Comparison of ENCODE assay signal across 8 cellular contexts in the genomic region with DNA sequence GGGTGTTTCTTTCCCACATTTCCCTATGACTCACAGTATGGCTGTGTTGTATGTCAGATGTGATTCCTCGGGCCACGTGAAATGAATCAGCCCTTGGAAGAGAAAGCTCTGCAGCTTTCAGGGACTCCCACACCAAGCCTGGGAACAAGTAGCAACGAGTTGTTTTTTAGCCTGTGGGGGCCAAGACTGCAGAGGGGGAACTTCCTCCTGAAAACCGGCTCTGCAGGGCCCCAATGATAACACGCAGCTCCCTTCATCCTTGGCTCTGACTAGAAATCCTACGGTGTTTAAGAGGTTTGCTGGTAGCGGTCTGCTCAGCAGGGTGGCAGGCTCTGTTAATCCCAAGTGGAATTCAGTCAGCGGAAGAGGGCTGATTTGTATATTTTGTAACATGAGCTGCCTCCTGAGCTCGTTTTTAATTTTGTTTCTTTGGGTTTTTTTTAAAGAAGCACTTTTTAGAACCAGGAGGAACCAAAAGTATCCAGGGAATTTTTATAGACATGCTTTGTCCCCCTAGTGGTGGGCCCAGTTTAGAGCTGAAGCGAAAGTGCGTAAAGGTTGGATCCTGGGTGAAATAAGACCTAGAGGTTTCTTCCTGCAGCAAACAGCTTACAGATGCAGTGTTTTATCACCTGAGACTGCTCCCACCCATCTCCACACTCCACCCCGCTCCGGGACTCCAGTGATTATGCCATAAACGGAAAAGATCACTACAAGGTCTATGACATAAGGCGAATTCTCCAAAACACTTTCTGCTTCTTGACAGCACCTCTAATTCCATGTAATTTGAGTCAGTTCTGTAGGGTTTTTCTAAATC. TPM values are rescaled to one million over a fixed set of nuclear protein-coding genes. Genes with fewer than 3 reads are reported as not detected.
DNase-seq lines count a peak whose midpoint lies in the region; ATAC-seq, FAIRE-seq and TF ChIP-seq lines count a peak whose summit lies in the region.

No MANE protein-coding gene starts in this region.

- H3K27me3 ChIP-seq in pancreas: no peaks in the 10 kb centered on the region

- FAIRE-seq in pancreas (lab: Jason Lieb, UNC): no peak

- 31 to 33% methylated on average over 15 of the region's 15 CpGs for WGBS in pancreas, 2 donors

- ATAC-seq in pancreas: peak; percentile 76 to 92 (median 86)
- ATAC-seq in GM21529 (IDR thresholded peaks at IDR 0.05; ENCODE audit: unreplicated experiment): no peak
- ATAC-seq in GM18873 (IDR thresholded peaks at IDR 0.05; ENCODE audit: low FRiP score, unreplicated experiment): no peak

- intact Hi-C loops in pancreas (cut with DNase I): no loop called here

- H3K4me3 ChIP-seq in pancreas: peak overlapping the region in 2 of 4 donors; percentile 3 to 15

- peak; percentile 25 to 52 (median 39) for TF ChIP-seq CTCF in pancreas (IDR thresholded peaks at IDR 0.05)

- peak overlapping the region in 2 of 4 donors; percentile 16 to 38 for H3K27ac ChIP-seq in pancreas

- H3K4me1 ChIP-seq in pancreas: no peaks in the 10 kb centered on the region

- DNase-seq in COR-L47 (lab: John Stamatoyannopoulos, UW) (peak; percentile 21), HuH-7 (ENCODE audit: low spot score) (peak; percentile 32), T1000 (lab: John Stamatoyannopoulos, UW) (peak; percentile 81), globus pallidus (ENCODE audit: low spot score) (peak; percentile 17), pancreas (peak in 3 of 6 donors; percentile 22 to 57 (median 43))
- no peak for DNase-seq in NK-92 treated with Interleukin-12 subunit alpha and Interleukin-12 subunit beta, amount 100 ng/mL, for 24 hours (lab: John Stamatoyannopoulos, UW)

- H3K36me3 ChIP-seq in pancreas: no peaks in the 10 kb centered on the region

- no peaks in the 10 kb centered on the region for H3K9me3 ChIP-seq in pancreas

RNA-seq across cellular contexts. Expression of gene LAMC2, which starts 48.8 kb away (rescaled TPM):
- 10 to 100 TPM in 2 of 6 donors, 1 to 10 TPM in 4; 1.3 to 31.2 (median 2.2) TPM for total RNA-seq in pancreas
- polyA plus RNA-seq in pancreas: 1 to 10 TPM; 1.8 to 2.7 TPM

Comparison
In these comparisons a context has a peak if more than half of its experiments do, and no peak if none do; other contexts are left out.
1. ATAC-seq: peak in pancreas (4 of 4); none in GM21529 (single experiment) and GM18873 (single experiment).